In genomic region chr7:120472892-120473291, GRCh38 we compare ENCODE assay signal across 1 cellular context.
TF ChIP-seq lines count a peak whose summit lies in the region.

No MANE protein-coding gene starts in this region.

TF ChIP-seq in SK-N-SH treated with all-trans-retinoic acid at 6 μM for 48 hours, 23 proteins besides CTCF, POLR2A, EP300 and RAD21 (continued from another document):
- TF ChIP-seq, protein P1, sequence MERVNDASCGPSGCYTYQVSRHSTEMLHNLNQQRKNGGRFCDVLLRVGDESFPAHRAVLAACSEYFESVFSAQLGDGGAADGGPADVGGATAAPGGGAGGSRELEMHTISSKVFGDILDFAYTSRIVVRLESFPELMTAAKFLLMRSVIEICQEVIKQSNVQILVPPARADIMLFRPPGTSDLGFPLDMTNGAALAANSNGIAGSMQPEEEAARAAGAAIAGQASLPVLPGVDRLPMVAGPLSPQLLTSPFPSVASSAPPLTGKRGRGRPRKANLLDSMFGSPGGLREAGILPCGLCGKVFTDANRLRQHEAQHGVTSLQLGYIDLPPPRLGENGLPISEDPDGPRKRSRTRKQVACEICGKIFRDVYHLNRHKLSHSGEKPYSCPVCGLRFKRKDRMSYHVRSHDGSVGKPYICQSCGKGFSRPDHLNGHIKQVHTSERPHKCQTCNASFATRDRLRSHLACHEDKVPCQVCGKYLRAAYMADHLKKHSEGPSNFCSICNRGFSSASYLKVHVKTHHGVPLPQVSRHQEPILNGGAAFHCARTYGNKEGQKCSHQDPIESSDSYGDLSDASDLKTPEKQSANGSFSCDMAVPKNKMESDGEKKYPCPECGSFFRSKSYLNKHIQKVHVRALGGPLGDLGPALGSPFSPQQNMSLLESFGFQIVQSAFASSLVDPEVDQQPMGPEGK (CRISPR knock-in tag; IDR thresholded peaks at IDR 0.05; ENCODE audit: borderline replicate concordance): no peak
- TF ChIP-seq ESRRG (CRISPR knock-in tag; IDR thresholded peaks at IDR 0.05) (no peak), TCF4 (CRISPR knock-in tag; IDR thresholded peaks at IDR 0.05; ENCODE audit: borderline replicate concordance) (no peak), ZNF8 (CRISPR knock-in tag; IDR thresholded peaks at IDR 0.05) (no peak), ZFP30 (CRISPR knock-in tag; IDR thresholded peaks at IDR 0.05) (no peak), ZNF565 (CRISPR knock-in tag; conservative IDR thresholded peaks at IDR 0.05; ENCODE audit: low read depth) (no peak), TSHZ2 (CRISPR knock-in tag; IDR thresholded peaks at IDR 0.05) (no peak), ISL1 (CRISPR knock-in tag; IDR thresholded peaks at IDR 0.05) (no peak), ZNF70 (CRISPR knock-in tag; IDR thresholded peaks at IDR 0.05) (no peak), BACH2 (CRISPR knock-in tag; IDR thresholded peaks at IDR 0.05; ENCODE audit: borderline replicate concordance) (no peak)
- TF ChIP-seq, protein P2, sequence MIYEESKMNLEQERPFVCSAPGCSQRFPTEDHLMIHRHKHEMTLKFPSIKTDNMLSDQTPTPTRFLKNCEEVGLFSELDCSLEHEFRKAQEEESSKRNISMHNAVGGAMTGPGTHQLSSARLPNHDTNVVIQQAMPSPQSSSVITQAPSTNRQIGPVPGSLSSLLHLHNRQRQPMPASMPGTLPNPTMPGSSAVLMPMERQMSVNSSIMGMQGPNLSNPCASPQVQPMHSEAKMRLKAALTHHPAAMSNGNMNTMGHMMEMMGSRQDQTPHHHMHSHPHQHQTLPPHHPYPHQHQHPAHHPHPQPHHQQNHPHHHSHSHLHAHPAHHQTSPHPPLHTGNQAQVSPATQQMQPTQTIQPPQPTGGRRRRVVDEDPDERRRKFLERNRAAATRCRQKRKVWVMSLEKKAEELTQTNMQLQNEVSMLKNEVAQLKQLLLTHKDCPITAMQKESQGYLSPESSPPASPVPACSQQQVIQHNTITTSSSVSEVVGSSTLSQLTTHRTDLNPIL (CRISPR knock-in tag; IDR thresholded peaks at IDR 0.05; ENCODE audit: low read depth): no peak
- TF ChIP-seq, protein P3, sequence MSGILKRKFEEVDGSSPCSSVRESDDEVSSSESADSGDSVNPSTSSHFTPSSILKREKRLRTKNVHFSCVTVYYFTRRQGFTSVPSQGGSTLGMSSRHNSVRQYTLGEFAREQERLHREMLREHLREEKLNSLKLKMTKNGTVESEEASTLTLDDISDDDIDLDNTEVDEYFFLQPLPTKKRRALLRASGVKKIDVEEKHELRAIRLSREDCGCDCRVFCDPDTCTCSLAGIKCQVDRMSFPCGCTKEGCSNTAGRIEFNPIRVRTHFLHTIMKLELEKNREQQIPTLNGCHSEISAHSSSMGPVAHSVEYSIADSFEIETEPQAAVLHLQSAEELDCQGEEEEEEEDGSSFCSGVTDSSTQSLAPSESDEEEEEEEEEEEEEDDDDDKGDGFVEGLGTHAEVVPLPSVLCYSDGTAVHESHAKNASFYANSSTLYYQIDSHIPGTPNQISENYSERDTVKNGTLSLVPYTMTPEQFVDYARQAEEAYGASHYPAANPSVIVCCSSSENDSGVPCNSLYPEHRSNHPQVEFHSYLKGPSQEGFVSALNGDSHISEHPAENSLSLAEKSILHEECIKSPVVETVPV (CRISPR knock-in tag; IDR thresholded peaks at IDR 0.05): no peak
